ENCODE assay signal across 22 cellular contexts in the genomic region with DNA sequence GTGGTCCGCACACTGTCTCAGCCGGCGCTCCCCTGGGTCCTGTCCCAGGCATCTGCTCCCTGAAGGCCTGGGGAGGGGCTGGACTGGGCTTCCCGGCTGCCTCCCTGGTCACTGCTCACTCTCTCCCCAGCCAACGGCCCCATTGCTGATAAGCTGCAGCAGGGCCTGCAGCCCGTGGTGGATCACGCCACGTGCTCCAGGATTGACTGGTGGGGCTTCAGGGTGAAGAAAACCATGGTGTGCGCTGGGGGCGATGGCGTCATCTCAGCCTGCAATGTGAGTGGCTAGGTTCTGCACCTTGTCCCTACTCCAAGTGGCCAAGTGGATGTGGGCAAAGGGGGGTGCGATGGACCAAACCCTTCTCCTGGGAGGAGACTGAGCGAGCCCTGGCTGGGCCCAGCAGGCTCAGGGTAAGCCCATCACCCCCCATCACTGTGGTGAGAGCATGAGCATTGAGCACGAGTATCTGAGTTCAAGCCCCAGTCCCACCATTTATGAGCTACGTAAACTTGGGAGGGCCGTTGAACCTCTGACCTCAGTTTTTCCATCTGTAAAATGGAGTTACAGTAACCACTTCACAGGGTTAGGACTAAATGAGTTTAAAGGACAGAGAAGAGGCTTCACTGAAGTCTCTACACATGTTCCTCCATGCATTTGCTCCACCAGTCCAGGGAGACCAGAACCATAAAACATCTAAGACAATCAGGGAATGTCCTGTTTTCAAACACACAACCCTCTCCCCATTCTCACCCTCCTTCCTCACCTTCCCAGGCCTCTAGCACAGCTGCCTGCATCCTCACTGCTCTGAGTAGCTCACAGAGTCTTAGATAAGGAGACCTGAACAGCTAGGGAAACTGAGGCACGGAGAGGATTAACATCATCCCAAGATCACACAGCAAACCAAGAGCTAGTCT. TPM values are rescaled to one million over a fixed set of nuclear protein-coding genes. Genes with fewer than 3 reads are reported as not detected.
"Had no signal": no experiment of that assay in that cellular context is flagged by ENCODE, and none has a peak within 500 bp of the region (broad histone marks: within the 10 kb centered on the region; RNA-seq: fewer than 3 reads in every experiment).

No MANE protein-coding gene starts in this region.

- H3K4me1 ChIP-seq: transverse colon, vagina had no signal

- H3K9me3 Mint-ChIP-seq: activated T-helper 17 cell treated with anti-CD3 and anti-CD28 coated beads, Interleukin-2, amount 50 U/mL, for 72 hours; stimulated activated naive B cell treated with anti-CD40 and anti-IgM and Interleukin-4, amounts not matched to agents 10 μg/mL and 1 μg/mL and 100 μg/mL, for 72 hours had no signal

- H3K79me2 ChIP-seq: hepatocyte had no signal

- DNase-seq: activated CD4-positive, alpha-beta T cell treated with anti-CD3 and anti-CD28 coated beads for 1 hour; activated CD4-positive, alpha-beta T cell treated with anti-CD3 and anti-CD28 coated beads, Interleukin-2, amount 50 U/mL, for 4 hours; activated naive CD4-positive, alpha-beta T cell treated with Interleukin-2 at 50 U/mL for 16 hours; central memory CD4-positive, alpha-beta T cell; mammary epithelial cell; naive B cell; stimulated activated CD4-positive, alpha-beta T cell treated with anti-CD3 and anti-CD28 coated beads, Interleukin-15, amount 100 ng/mL, for 24 hours; stimulated activated CD4-positive, alpha-beta T cell treated with anti-CD3 and anti-CD28 coated beads, Interleukin-4, amount 100 ng/mL, for 1 hour; stimulated activated naive B cell treated with anti-CD40 and anti-IgM and Interleukin-4, amounts not matched to agents 10 μg/mL and 1 μg/mL and 100 μg/mL, for 72 hours; substantia nigra; T1000; transverse colon had no signal

- H3K4me1 Mint-ChIP-seq: naive B cell had no signal

- H3K27ac Mint-ChIP-seq: activated T-helper 17 cell treated with anti-CD3 and anti-CD28 coated beads, Interleukin-2, amount 50 U/mL, for 72 hours; naive B cell had no signal

- H3K4me2 ChIP-seq: hepatocyte had no signal

- FAIRE-seq: keratinocyte had no signal

- H3K36me3 Mint-ChIP-seq: naive B cell; stimulated activated naive B cell treated with anti-CD40 and anti-IgM and Interleukin-4, amounts not matched to agents 10 μg/mL and 1 μg/mL and 100 μg/mL, for 72 hours had no signal

- H3K4me3 ChIP-seq: coronary artery, hepatocyte, skin epidermis, transverse colon, vagina had no signal

- ATAC-seq: activated T-helper 17 cell treated with anti-CD3 and anti-CD28 coated beads, Interleukin-2, amount 50 U/mL, for 72 hours; esophagus mucosa; left lobe of liver; stimulated activated naive B cell treated with anti-CD40 and anti-IgM and Interleukin-4, amounts not matched to agents 10 μg/mL and 1 μg/mL and 100 μg/mL, for 72 hours had no signal

- H3K36me3 ChIP-seq: transverse colon, vagina had no signal

- H3K4me3 Mint-ChIP-seq: activated T-helper 17 cell treated with anti-CD3 and anti-CD28 coated beads, Interleukin-2, amount 50 U/mL, for 72 hours; naive B cell; stimulated activated naive B cell treated with anti-CD40 and anti-IgM and Interleukin-4, amounts not matched to agents 10 μg/mL and 1 μg/mL and 100 μg/mL, for 72 hours had no signal

- H3K27ac ChIP-seq: coronary artery, hepatocyte, skin epidermis, transverse colon, vagina, VCaP had no signal

- H2AFZ ChIP-seq: hepatocyte had no signal

- H3K9me3 ChIP-seq: transverse colon, vagina had no signal

- H3K27me3 ChIP-seq: hepatocyte, vagina had no signal

RNA-seq across cellular contexts. Expression of a gene that starts 6.5 kb away (rescaled TPM):
- total RNA-seq: activated T-helper 17 cell treated with anti-CD3 and anti-CD28 coated beads, Interleukin-2, amount 50 U/mL, for 72 hours; esophagus mucosa; hepatocyte; mammary epithelial cell; vagina had no signal
- polyA plus RNA-seq: keratinocyte, mammary epithelial cell had no signal

RNA-seq across cellular contexts. Expression of a gene that starts 11.8 kb away (rescaled TPM):
- total RNA-seq: activated T-helper 17 cell treated with anti-CD3 and anti-CD28 coated beads, Interleukin-2, amount 50 U/mL, for 72 hours; mammary epithelial cell; mononuclear cell; transverse colon; vagina had no signal
- polyA plus RNA-seq: keratinocyte, mammary epithelial cell had no signal

RNA-seq across cellular contexts. Expression of a gene that starts 31.2 kb away (rescaled TPM):
- total RNA-seq: activated T-helper 17 cell treated with anti-CD3 and anti-CD28 coated beads, Interleukin-2, amount 50 U/mL, for 72 hours; esophagus mucosa; mammary epithelial cell; mononuclear cell; transverse colon; vagina had no signal
- polyA plus RNA-seq: keratinocyte, mammary epithelial cell had no signal
